ENCODE assay signal across 8 cellular contexts in genomic region chr15:65054333-65055200, GRCh38. TPM values are rescaled to one million over a fixed set of nuclear protein-coding genes. Genes with fewer than 3 reads are reported as not detected.
DNase-seq lines count a peak whose midpoint lies in the region; ATAC-seq and TF ChIP-seq lines count a peak whose summit lies in the region.

No MANE protein-coding gene starts in this region.

- no peak overlapping the region for H3K4me2 ChIP-seq in PC-3 (ENCODE audit: low read length)

- H3K4me1 ChIP-seq in PC-3 (ENCODE audit: insufficient read depth, low read length) (peaks cover 22% of the 10 kb centered on the region), foreskin keratinocyte (no peaks in the 10 kb centered on the region)

- BruUV-seq in PC-3 (replicated peaks; lab: Mats Ljungman, UMichigan), result no TSS peak

- peaks cover 14% of the 10 kb centered on the region for H3K4me1 Mint-ChIP-seq in activated T-helper 2 cell treated with anti-CD3 and anti-CD28 coated beads, Interferon-gamma antibody, Interleukin-2, Interleukin-4, amounts not matched to agents 10 μg/mL and 5 μg/mL and 100 μg/mL, durations not matched to agents 14 hours and 24 hours and 36 hours (ENCODE audit: low read depth)

- H3K27me3 ChIP-seq in HL-60 (ENCODE audit: insufficient read depth, poor library complexity, severe bottlenecking) (no peaks in the 10 kb centered on the region), PC-3 (ENCODE audit: low read length) (no peaks in the 10 kb centered on the region), foreskin keratinocyte (peaks cover 4% of the 10 kb centered on the region)

- H3K36me3 ChIP-seq in PC-3 (ENCODE audit: low read depth, low read length), result no peaks in the 10 kb centered on the region

- H3K9me3 ChIP-seq in PC-3 (ENCODE audit: low read length), result no peaks in the 10 kb centered on the region

- no peaks in the 10 kb centered on the region for H3K36me3 Mint-ChIP-seq in activated T-helper 2 cell treated with anti-CD3 and anti-CD28 coated beads, Interferon-gamma antibody, Interleukin-2, Interleukin-4, amounts not matched to agents 10 μg/mL and 5 μg/mL and 100 μg/mL, durations not matched to agents 14 hours and 24 hours and 36 hours (ENCODE audit: low read depth)

- H3F3A ChIP-seq in PC-3 (ENCODE audit: low read length, unreplicated experiment), result no peaks in the 10 kb centered on the region

- no peak overlapping the region for H3K4me3 Mint-ChIP-seq in activated T-helper 2 cell treated with anti-CD3 and anti-CD28 coated beads, Interferon-gamma antibody, Interleukin-2, Interleukin-4, amounts not matched to agents 10 μg/mL and 5 μg/mL and 100 μg/mL, durations not matched to agents 14 hours and 24 hours and 36 hours (ENCODE audit: low read depth)

- H3K27ac Mint-ChIP-seq in activated T-helper 2 cell treated with anti-CD3 and anti-CD28 coated beads, Interferon-gamma antibody, Interleukin-2, Interleukin-4, amounts not matched to agents 10 μg/mL and 5 μg/mL and 100 μg/mL, durations not matched to agents 14 hours and 24 hours and 36 hours, result no peak overlapping the region

- H4K20me1 ChIP-seq in PC-3 (ENCODE audit: low read length), result no peaks in the 10 kb centered on the region

- H3K27ac ChIP-seq in HL-60 (replicated peaks), result no peak overlapping the region
- H3K27ac ChIP-seq in PC-3 (ENCODE audit: low read length), result no peak overlapping the region
- no peak overlapping the region for H3K27ac ChIP-seq in foreskin keratinocyte

- H3K9me2 ChIP-seq in PC-3 (replicated peaks; ENCODE audit: low read length), result no peaks in the 10 kb centered on the region

- no peaks in the 10 kb centered on the region for H3K79me2 ChIP-seq in PC-3 (ENCODE audit: low read length)

- intact Hi-C loops in PC-3 (cut with micrococcal nuclease), result loop anchor here (1.0 to 10.0 kb wide), 3 partner anchors 21 to 220 kb away; no protein-coding TSS in a partner anchor
- intact Hi-C loops in activated T-helper 2 cell treated with anti-CD3 and anti-CD28 coated beads, Interferon-gamma antibody, Interleukin-2, Interleukin-4, amounts not matched to agents 10 μg/mL and 5 μg/mL and 100 μg/mL, durations not matched to agents 14 hours and 24 hours and 36 hours (cut with micrococcal nuclease), result loop anchor here (1.0 to 10.0 kb wide), 4 partner anchors 24 to 330 kb away; partner anchors contain the start of gene RNU5A-1

- no peak overlapping the region for H2AFZ ChIP-seq in PC-3 (ENCODE audit: low read length)

- DNase-seq in DMS53 (lab: John Stamatoyannopoulos, UW) (peak; percentile 81), HL-60 (ENCODE audit: low read depth in 1 of 2, low spot score in 1 of 2) (peak; percentile 25 to 58), PC-3 (peak; percentile 65), foreskin keratinocyte (peak in 1 of 2 donors; percentile 19), occipital lobe (lab: John Stamatoyannopoulos, UW) (peak; percentile 42), ureter (ENCODE audit: low spot score) (peak; percentile 80)
- DNase-seq in activated T-helper 2 cell treated with anti-CD3 and anti-CD28 coated beads, Interferon-gamma antibody, Interleukin-2, Interleukin-4, amounts not matched to agents 10 μg/mL and 5 μg/mL and 100 μg/mL, durations not matched to agents 14 hours and 24 hours and 36 hours (ENCODE audit: low spot score), result peak; percentile 46

- POLR2A ChIA-PET in PC-3 (lab: Charles Lee; ENCODE audit: unreplicated experiment), result interaction anchor here (0.6 kb wide), 1 partner anchor 232 kb away, joined by 3 read pairs; the partner anchor contains the start of gene PARP16

- ATAC-seq in PC-3 (peak; percentile 80), foreskin keratinocyte (peak; percentile 30), HG02623 (IDR thresholded peaks at IDR 0.05; ENCODE audit: unreplicated experiment) (no peak)

- H3K4me3 ChIP-seq in HL-60 (replicated peaks; ENCODE audit: insufficient read depth, low read length) (no peak overlapping the region), PC-3 (ENCODE audit: low read length) (no peak overlapping the region)

- CTCF ChIA-PET in PC-3 (lab: Charles Lee), result interaction anchor here (0.5 to 0.6 kb wide), 3 partner anchors 85 to 250 kb away, joined by 4 to 7 read pairs (median 5); partner anchors contain the start of genes CLPX and RNU5B-1

- H3K27me3 Mint-ChIP-seq in activated T-helper 2 cell treated with anti-CD3 and anti-CD28 coated beads, Interferon-gamma antibody, Interleukin-2, Interleukin-4, amounts not matched to agents 10 μg/mL and 5 μg/mL and 100 μg/mL, durations not matched to agents 14 hours and 24 hours and 36 hours (ENCODE audit: low read depth), result peaks cover 3% of the 10 kb centered on the region

- TF ChIP-seq CTCF in HL-60 (IDR thresholded peaks at IDR 0.05; ENCODE audit: insufficient read depth, low read length) (peak; percentile 89), PC-3 (conservative IDR thresholded peaks at IDR 0.05; ENCODE audit: low read depth, low read length) (peak; percentile 79), foreskin keratinocyte (conservative IDR thresholded peaks at IDR 0.05) (peak; percentile 84)

- no peak overlapping the region for H3K9ac ChIP-seq in PC-3 (ENCODE audit: low read length)

- no peaks in the 10 kb centered on the region for H3K9me3 Mint-ChIP-seq in activated T-helper 2 cell treated with anti-CD3 and anti-CD28 coated beads, Interferon-gamma antibody, Interleukin-2, Interleukin-4, amounts not matched to agents 10 μg/mL and 5 μg/mL and 100 μg/mL, durations not matched to agents 14 hours and 24 hours and 36 hours

RNA-seq across cellular contexts. Expression of gene SLC51B, which starts 9.4 kb away (rescaled TPM):
- total RNA-seq in PC-3 (2014; rRNA removed), result not detected in 2 replicates
- total RNA-seq in activated T-helper 2 cell treated with anti-CD3 and anti-CD28 coated beads, Interferon-gamma antibody, Interleukin-2, Interleukin-4, amounts not matched to agents 10 μg/mL and 5 μg/mL and 100 μg/mL, durations not matched to agents 14 hours and 24 hours and 36 hours, result not detected in 2 replicates
- not detected in 2 replicates for total RNA-seq in foreskin keratinocyte
- polyA plus RNA-seq in foreskin keratinocyte, result not detected in 2 replicates
- not detected for total RNA-seq in occipital lobe
- total RNA-seq in ureter, result not detected

RNA-seq across cellular contexts. Expression of gene RASL12, which starts 13.2 kb away (rescaled TPM):
- not detected in 2 replicates for total RNA-seq in PC-3 (2014; rRNA removed)
- total RNA-seq in activated T-helper 2 cell treated with anti-CD3 and anti-CD28 coated beads, Interferon-gamma antibody, Interleukin-2, Interleukin-4, amounts not matched to agents 10 μg/mL and 5 μg/mL and 100 μg/mL, durations not matched to agents 14 hours and 24 hours and 36 hours, result not detected in 2 replicates
- total RNA-seq in foreskin keratinocyte, result not detected in 2 replicates
- not detected in 2 replicates for polyA plus RNA-seq in foreskin keratinocyte
- 1.4 TPM for total RNA-seq in occipital lobe
- total RNA-seq in ureter, result 32.8 TPM

RNA-seq across cellular contexts. Expression of gene KBTBD13, which starts 22.0 kb away (rescaled TPM):
- total RNA-seq in PC-3 (2014; rRNA removed) (not detected in 2 replicates), foreskin keratinocyte (not detected in 2 replicates), occipital lobe (not detected), ureter (0.18 TPM)
- total RNA-seq in activated T-helper 2 cell treated with anti-CD3 and anti-CD28 coated beads, Interferon-gamma antibody, Interleukin-2, Interleukin-4, amounts not matched to agents 10 μg/mL and 5 μg/mL and 100 μg/mL, durations not matched to agents 14 hours and 24 hours and 36 hours, result not detected in 2 replicates
- not detected in 2 replicates for polyA plus RNA-seq in foreskin keratinocyte

RNA-seq across cellular contexts. Expression of gene MTFMT, which starts 25.1 kb away (rescaled TPM):
- total RNA-seq in PC-3 (2014; rRNA removed) (15.5 and 31.3 TPM in 2 replicates), foreskin keratinocyte (19.7 and 21.9 TPM in 2 replicates), occipital lobe (16.1 TPM), ureter (19.8 TPM)
- total RNA-seq in activated T-helper 2 cell treated with anti-CD3 and anti-CD28 coated beads, Interferon-gamma antibody, Interleukin-2, Interleukin-4, amounts not matched to agents 10 μg/mL and 5 μg/mL and 100 μg/mL, durations not matched to agents 14 hours and 24 hours and 36 hours, result 22.7 and 23.4 TPM in 2 replicates
- polyA plus RNA-seq in foreskin keratinocyte, result 13.3 and 17.5 TPM in 2 replicates

Comparison
In these comparisons a context has a peak if more than half of its experiments do, and no peak if none do; other contexts are left out.
1. RNA of gene RASL12, which starts 13.2 kb away (total RNA-seq): 32.8 TPM in ureter (single experiment); 1.4 TPM in occipital lobe (single experiment), not detected in activated T-helper 2 cell treated with anti-CD3 and anti-CD28 coated beads, Interferon-gamma antibody, Interleukin-2, Interleukin-4, amounts not matched to agents 10 μg/mL and 5 μg/mL and 100 μg/mL, durations not matched to agents 14 hours and 24 hours and 36 hours, not detected in PC-3 and not detected in foreskin keratinocyte; every median in the first group is over 10 times any median in the second.
2. Peak in every context shown above with its lines, with median percentiles within 50 percentile points of each other: CTCF ChIP-seq.